Comparison of ENCODE assay signal across 1 cellular context in the genomic region with DNA sequence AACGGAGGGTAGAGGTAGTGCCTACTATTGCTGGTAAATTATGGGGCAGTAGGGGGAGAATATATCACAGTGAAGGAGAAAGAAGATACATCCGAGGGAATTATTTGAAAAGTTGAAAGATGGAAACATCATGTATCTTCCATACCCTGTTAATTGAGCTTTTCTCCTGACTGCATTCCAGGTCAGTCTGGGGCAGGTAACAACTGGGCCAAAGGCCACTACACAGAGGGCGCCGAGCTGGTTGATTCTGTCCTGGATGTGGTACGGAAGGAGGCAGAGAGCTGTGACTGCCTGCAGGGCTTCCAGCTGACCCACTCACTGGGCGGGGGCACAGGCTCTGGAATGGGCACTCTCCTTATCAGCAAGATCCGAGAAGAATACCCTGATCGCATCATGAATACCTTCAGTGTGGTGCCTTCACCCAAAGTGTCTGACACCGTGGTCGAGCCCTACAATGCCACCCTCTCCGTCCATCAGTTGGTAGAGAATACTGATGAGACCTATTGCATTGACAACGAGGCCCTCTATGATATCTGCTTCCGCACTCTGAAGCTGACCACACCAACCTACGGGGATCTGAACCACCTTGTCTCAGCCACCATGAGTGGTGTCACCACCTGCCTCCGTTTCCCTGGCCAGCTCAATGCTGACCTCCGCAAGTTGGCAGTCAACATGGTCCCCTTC.
TF ChIP-seq lines count a peak whose summit lies in the region.

No MANE protein-coding gene starts in this region.

TF ChIP-seq in GM12878, 131 proteins besides CTCF, POLR2A, EP300 and RAD21:
- 0 out of 2 replicates have a peak, but pooled peaks have one; percentile 27 for TF ChIP-seq POLR2AphosphoS5 (IDR thresholded peaks at IDR 0.05; ENCODE audit: low read length)
